ENCODE assay signal across 7 cellular contexts in genomic region chr19:16899566-16900075, GRCh38. TPM values are rescaled to one million over a fixed set of nuclear protein-coding genes. Genes with fewer than 3 reads are reported as not detected.
A peak's percentile ranks its signal among the peaks of the same experiment; 100 is the strongest.
DNase-seq lines count a peak whose midpoint lies in the region; ATAC-seq lines count a peak whose summit lies in the region.

No MANE protein-coding gene starts in this region.

- no peaks in the 10 kb centered on the region for H3K9me3 Mint-ChIP-seq in activated CD8-positive, alpha-beta T cell treated with anti-CD3 and anti-CD28 coated beads, Interleukin-2, amount 10 ng/mL, durations not matched to agents 7 days and 5 days (ENCODE audit: insufficient read depth)

- peak overlapping the region; percentile 55 for H3K27ac Mint-ChIP-seq in activated CD8-positive, alpha-beta T cell treated with anti-CD3 and anti-CD28 coated beads, Interleukin-2, amount 10 ng/mL, durations not matched to agents 7 days and 5 days

- peak; percentile 62 for DNase-seq in ELR (ENCODE audit: low read depth)
- DNase-seq in Kasumi-1 (lab: John Stamatoyannopoulos, UW) = peak; percentile 12 to 37
- DNase-seq in activated CD8-positive, alpha-beta T cell treated with anti-CD3 and anti-CD28 coated beads, Interleukin-2, amount 10 ng/mL, durations not matched to agents 7 days and 5 days = peak; percentile 63
- peak; percentile 75 for DNase-seq in iPS-NIHi11 (ENCODE audit: low spot score)
- DNase-seq in effector CD8-positive, alpha-beta T cell (lab: John Stamatoyannopoulos, UW) = no peak

- peak overlapping the region; percentile 36 for H3K4me3 Mint-ChIP-seq in activated CD8-positive, alpha-beta T cell treated with anti-CD3 and anti-CD28 coated beads, Interleukin-2, amount 10 ng/mL, durations not matched to agents 7 days and 5 days

- CTCF ChIA-PET in activated CD8-positive, alpha-beta T cell treated with anti-CD3 and anti-CD28 coated beads, Interleukin-2, amount 10 ng/mL, durations not matched to agents 7 days and 5 days (lab: Charles Lee) = interaction anchor here (0.6 to 1.7 kb wide), 2 partner anchors 120 to 1664 kb away, joined by 3 to 11 read pairs; no protein-coding TSS in a partner anchor

- POLR2A ChIA-PET in activated CD8-positive, alpha-beta T cell treated with anti-CD3 and anti-CD28 coated beads, Interleukin-2, amount 10 ng/mL, durations not matched to agents 7 days and 5 days (lab: Charles Lee) = no interaction called here

- peak; percentile 28 for ATAC-seq in activated CD8-positive, alpha-beta T cell treated with anti-CD3 and anti-CD28 coated beads, Interleukin-2, amount 10 ng/mL, durations not matched to agents 7 days and 5 days
- ATAC-seq in HG02870 (IDR thresholded peaks at IDR 0.05; ENCODE audit: unreplicated experiment) (no peak), GM21825 (IDR thresholded peaks at IDR 0.05; ENCODE audit: unreplicated experiment) (no peak)

- H3K36me3 Mint-ChIP-seq in activated CD8-positive, alpha-beta T cell treated with anti-CD3 and anti-CD28 coated beads, Interleukin-2, amount 10 ng/mL, durations not matched to agents 7 days and 5 days (ENCODE audit: low read depth) = peaks cover 4% of the 10 kb centered on the region

- H3K27me3 Mint-ChIP-seq in activated CD8-positive, alpha-beta T cell treated with anti-CD3 and anti-CD28 coated beads, Interleukin-2, amount 10 ng/mL, durations not matched to agents 7 days and 5 days (ENCODE audit: low read depth) = peaks cover 19% of the 10 kb centered on the region

- H3K4me1 Mint-ChIP-seq in activated CD8-positive, alpha-beta T cell treated with anti-CD3 and anti-CD28 coated beads, Interleukin-2, amount 10 ng/mL, durations not matched to agents 7 days and 5 days (ENCODE audit: low read depth) = peaks cover 29% of the 10 kb centered on the region

RNA-seq across cellular contexts. Expression of gene F2RL3, which starts 10.8 kb away (rescaled TPM):
- under 1 TPM; 0.34 to 0.74 TPM for total RNA-seq in activated CD8-positive, alpha-beta T cell treated with anti-CD3 and anti-CD28 coated beads, Interleukin-2, amount 10 ng/mL, durations not matched to agents 7 days and 5 days
